In the genomic region with DNA sequence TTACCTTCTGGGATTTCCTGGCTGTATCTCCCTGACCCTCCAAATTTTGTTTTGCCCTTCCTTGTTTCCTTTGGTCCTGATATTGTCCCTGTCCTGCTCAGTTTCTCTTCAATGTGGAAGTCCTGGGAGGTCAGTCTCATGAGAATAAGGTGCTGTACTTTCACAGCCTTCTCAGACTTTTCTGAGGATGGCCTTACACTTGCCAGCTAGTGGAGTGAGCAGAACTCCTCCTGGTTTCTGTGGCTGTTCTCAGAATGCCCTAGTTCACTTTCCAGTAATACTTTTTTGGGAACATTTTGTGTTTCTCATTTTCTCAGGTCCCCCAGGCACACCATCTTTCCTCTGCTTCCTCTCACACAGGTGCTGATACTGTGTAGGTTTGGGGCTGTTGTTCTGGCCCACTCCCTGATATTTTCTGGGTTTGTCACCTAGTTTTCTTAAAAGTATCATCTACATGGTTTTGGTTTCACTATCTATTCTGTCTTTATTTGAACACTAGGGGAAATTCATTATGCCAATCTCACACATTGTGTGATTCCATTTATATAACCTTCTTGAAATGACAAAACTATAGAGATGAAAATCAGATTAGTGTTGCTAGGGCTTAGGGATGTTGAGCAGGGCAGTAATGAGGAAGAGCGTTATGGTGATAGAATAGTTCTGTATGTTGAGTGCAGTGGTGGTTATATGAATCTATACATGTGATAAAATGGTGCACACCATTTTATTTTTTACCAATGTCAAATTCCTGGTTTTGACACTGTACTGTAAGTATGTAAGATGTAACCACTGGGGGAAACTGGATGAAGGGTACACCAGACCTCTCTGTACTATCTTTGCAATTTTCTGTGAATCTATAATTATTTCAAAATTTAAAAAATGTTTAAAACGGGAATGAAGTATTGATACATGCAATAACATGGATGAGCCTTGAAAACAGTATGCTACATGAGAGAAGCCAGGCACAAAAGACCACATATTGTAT, we compare ENCODE assay signal across 15 cellular contexts. TPM values are rescaled to one million over a fixed set of nuclear protein-coding genes. Genes with fewer than 3 reads are reported as not detected.
A peak's percentile ranks its signal among the peaks of the same experiment; 100 is the strongest.
DNase-seq lines count a peak whose midpoint lies in the region; ATAC-seq lines count a peak whose summit lies in the region.
"Had no signal": no experiment of that assay in that cellular context is flagged by ENCODE, and none has a peak within 500 bp of the region (broad histone marks: within the 10 kb centered on the region; RNA-seq: fewer than 3 reads in every experiment).

No MANE protein-coding gene starts in this region.

- no peaks in the 10 kb centered on the region for H3K9me3 Mint-ChIP-seq in activated CD8-positive, alpha-beta memory T cell treated with anti-CD3 and anti-CD28 coated beads, Interleukin-2, amount 10 ng/mL, durations not matched to agents 7 days and 5 days (ENCODE audit: low read depth)
- no peaks in the 10 kb centered on the region for H3K9me3 Mint-ChIP-seq in activated T-helper 17 cell treated with anti-CD3 and anti-CD28 coated beads, Interleukin-2, amount 50 U/mL, for 72 hours
- H3K9me3 Mint-ChIP-seq in stimulated activated memory B cell treated with anti-CD40 and anti-IgM and Interleukin-4, amounts not matched to agents 10 μg/mL and 1 μg/mL and 100 μg/mL, for 72 hours, result no peaks in the 10 kb centered on the region

- peaks cover 9% of the 10 kb centered on the region for H3K36me3 Mint-ChIP-seq in activated CD8-positive, alpha-beta memory T cell treated with anti-CD3 and anti-CD28 coated beads, Interleukin-2, amount 10 ng/mL, durations not matched to agents 7 days and 5 days
- H3K36me3 Mint-ChIP-seq in activated T-helper 17 cell treated with anti-CD3 and anti-CD28 coated beads, Interleukin-2, amount 50 U/mL, for 72 hours (ENCODE audit: low read depth), result no peaks in the 10 kb centered on the region
- H3K36me3 Mint-ChIP-seq in stimulated activated memory B cell treated with anti-CD40 and anti-IgM and Interleukin-4, amounts not matched to agents 10 μg/mL and 1 μg/mL and 100 μg/mL, for 72 hours, result peaks cover 25% of the 10 kb centered on the region

- peak; percentile 72 for ATAC-seq in activated CD8-positive, alpha-beta memory T cell treated with anti-CD3 and anti-CD28 coated beads, Interleukin-2, amount 10 ng/mL, durations not matched to agents 7 days and 5 days
- ATAC-seq in HG02610 (IDR thresholded peaks at IDR 0.05; ENCODE audit: unreplicated experiment) (peak; percentile 48), GM18867 (IDR thresholded peaks at IDR 0.05; ENCODE audit: unreplicated experiment) (no peak)
- peak; percentile 83 for ATAC-seq in activated T-helper 17 cell treated with anti-CD3 and anti-CD28 coated beads, Interleukin-2, amount 50 U/mL, for 72 hours (replicated peaks)
- ATAC-seq in stimulated activated memory B cell treated with anti-CD40 and anti-IgM and Interleukin-4, amounts not matched to agents 10 μg/mL and 1 μg/mL and 100 μg/mL, for 72 hours, result no peak
- ATAC-seq: left ventricle myocardium superior had no signal

- no peaks in the 10 kb centered on the region for H3K27me3 Mint-ChIP-seq in activated CD8-positive, alpha-beta memory T cell treated with anti-CD3 and anti-CD28 coated beads, Interleukin-2, amount 10 ng/mL, durations not matched to agents 7 days and 5 days
- no peaks in the 10 kb centered on the region for H3K27me3 Mint-ChIP-seq in activated T-helper 17 cell treated with anti-CD3 and anti-CD28 coated beads, Interleukin-2, amount 50 U/mL, for 72 hours
- no peaks in the 10 kb centered on the region for H3K27me3 Mint-ChIP-seq in stimulated activated memory B cell treated with anti-CD40 and anti-IgM and Interleukin-4, amounts not matched to agents 10 μg/mL and 1 μg/mL and 100 μg/mL, for 72 hours

- H3K4me3 Mint-ChIP-seq in activated CD8-positive, alpha-beta memory T cell treated with anti-CD3 and anti-CD28 coated beads, Interleukin-2, amount 10 ng/mL, durations not matched to agents 7 days and 5 days, result peak overlapping the region; percentile 29
- peak overlapping the region; percentile 46 for H3K4me3 Mint-ChIP-seq in activated T-helper 17 cell treated with anti-CD3 and anti-CD28 coated beads, Interleukin-2, amount 50 U/mL, for 72 hours
- no peak overlapping the region for H3K4me3 Mint-ChIP-seq in stimulated activated memory B cell treated with anti-CD40 and anti-IgM and Interleukin-4, amounts not matched to agents 10 μg/mL and 1 μg/mL and 100 μg/mL, for 72 hours

- H3K4me1 Mint-ChIP-seq in activated CD8-positive, alpha-beta memory T cell treated with anti-CD3 and anti-CD28 coated beads, Interleukin-2, amount 10 ng/mL, durations not matched to agents 7 days and 5 days, result peaks cover 26% of the 10 kb centered on the region
- H3K4me1 Mint-ChIP-seq in activated T-helper 17 cell treated with anti-CD3 and anti-CD28 coated beads, Interleukin-2, amount 50 U/mL, for 72 hours, result peaks cover 14% of the 10 kb centered on the region
- peaks cover 15% of the 10 kb centered on the region for H3K4me1 Mint-ChIP-seq in stimulated activated memory B cell treated with anti-CD40 and anti-IgM and Interleukin-4, amounts not matched to agents 10 μg/mL and 1 μg/mL and 100 μg/mL, for 72 hours

- DNase-seq in activated CD8-positive, alpha-beta memory T cell treated with anti-CD3 and anti-CD28 coated beads, Interleukin-2, amount 10 ng/mL, durations not matched to agents 7 days and 5 days, result no peak
- DNase-seq in activated CD8-positive, alpha-beta memory T cell treated with anti-CD3 and anti-CD28 coated beads, Interleukin-2, amount 50 U/mL, for 4 hours, result no peak
- DNase-seq in NCI-H146 treated with DMSO at 0.1 percent for 48 hours (lab: John Stamatoyannopoulos, UW; ENCODE audit: unreplicated experiment) (no peak), DMS53 (lab: John Stamatoyannopoulos, UW) (no peak)
- DNase-seq: central memory CD4-positive, alpha-beta T cell; COR-L47; foreskin fibroblast; left ventricle myocardium superior; NK-92 treated with Interleukin-12 subunit alpha and Interleukin-12 subunit beta, amount 100 ng/mL, for 24 hours; SHP77; stimulated activated CD4-positive, alpha-beta T cell treated with anti-CD3 and anti-CD28 coated beads, Interleukin-15, amount 100 ng/mL, for 24 hours had no signal

- CTCF ChIA-PET in activated CD8-positive, alpha-beta memory T cell treated with anti-CD3 and anti-CD28 coated beads, Interleukin-2, amount 10 ng/mL, durations not matched to agents 7 days and 5 days (lab: Charles Lee), result interaction anchor here (0.9 to 1.6 kb wide), 2 partner anchors 133 to 142 kb away, joined by 3 read pairs; partner anchors contain the start of gene MAPK14

- peak overlapping the region; percentile 78 for H3K27ac Mint-ChIP-seq in activated CD8-positive, alpha-beta memory T cell treated with anti-CD3 and anti-CD28 coated beads, Interleukin-2, amount 10 ng/mL, durations not matched to agents 7 days and 5 days
- peak overlapping the region; percentile 83 for H3K27ac Mint-ChIP-seq in activated T-helper 17 cell treated with anti-CD3 and anti-CD28 coated beads, Interleukin-2, amount 50 U/mL, for 72 hours
- peak overlapping the region; percentile 58 for H3K27ac Mint-ChIP-seq in stimulated activated memory B cell treated with anti-CD40 and anti-IgM and Interleukin-4, amounts not matched to agents 10 μg/mL and 1 μg/mL and 100 μg/mL, for 72 hours

RNA-seq across cellular contexts. Expression of gene BRPF3, which starts 27.2 kb away (rescaled TPM):
- 10 to 100 TPM; 13.4 to 14.8 TPM for total RNA-seq in activated CD8-positive, alpha-beta memory T cell treated with anti-CD3 and anti-CD28 coated beads, Interleukin-2, amount 10 ng/mL, durations not matched to agents 7 days and 5 days
- 10 to 100 TPM; 17.7 to 21.8 TPM for total RNA-seq in activated T-helper 17 cell treated with anti-CD3 and anti-CD28 coated beads, Interleukin-2, amount 50 U/mL, for 72 hours

RNA-seq across cellular contexts. Expression of gene MAPK13, which starts 39.0 kb away (rescaled TPM):
- 10 to 100 TPM; 33.9 to 35.6 TPM for total RNA-seq in activated CD8-positive, alpha-beta memory T cell treated with anti-CD3 and anti-CD28 coated beads, Interleukin-2, amount 10 ng/mL, durations not matched to agents 7 days and 5 days
- 10 to 100 TPM; 53.6 to 58.7 TPM for total RNA-seq in activated T-helper 17 cell treated with anti-CD3 and anti-CD28 coated beads, Interleukin-2, amount 50 U/mL, for 72 hours

Comparison
In these comparisons a context has a peak if more than half of its experiments do, and no peak if none do; other contexts are left out.
1. ATAC-seq: peak in activated CD8-positive, alpha-beta memory T cell treated with anti-CD3 and anti-CD28 coated beads, Interleukin-2, amount 10 ng/mL, durations not matched to agents 7 days and 5 days (single experiment), HG02610 (single experiment) and activated T-helper 17 cell treated with anti-CD3 and anti-CD28 coated beads, Interleukin-2, amount 50 U/mL, for 72 hours (single experiment); none in stimulated activated memory B cell treated with anti-CD40 and anti-IgM and Interleukin-4, amounts not matched to agents 10 μg/mL and 1 μg/mL and 100 μg/mL, for 72 hours (single experiment) and GM18867 (single experiment).
2. Peak in every context shown above with its lines, with median percentiles within 50 percentile points of each other: H3K27ac Mint-ChIP-seq.